In genomic region chr14:33897878-33898535, GRCh38 we compare ENCODE assay signal across 19 cellular contexts. TPM values are rescaled to one million over a fixed set of nuclear protein-coding genes. Genes with fewer than 3 reads are reported as not detected.
A peak's percentile ranks its signal among the peaks of the same experiment; 100 is the strongest.
DNase-seq lines count a peak whose midpoint lies in the region; ATAC-seq, FAIRE-seq and TF ChIP-seq lines count a peak whose summit lies in the region.
"Had no signal": no experiment of that assay in that cellular context is flagged by ENCODE, and none has a peak within 500 bp of the region (broad histone marks: within the 10 kb centered on the region; RNA-seq: fewer than 3 reads in every experiment).

No MANE protein-coding gene starts in this region.

- H3K36me3 ChIP-seq in K562 (ENCODE audit: control insufficient read depth, insufficient read depth, low read length), result no peaks in the 10 kb centered on the region

- TF ChIP-seq CTCF in K562 (IDR thresholded peaks at IDR 0.05 in 2 of 3, conservative IDR thresholded peaks at IDR 0.05 in 1 of 3; ENCODE audit: insufficient read depth in 2 of 3, low read depth in 1 of 3, low read length in 3 of 3) (no peak), omental fat pad (IDR thresholded peaks at IDR 0.05) (no peak)

- in situ Hi-C loops in K562 (cut with MboI), result no loop called here

- H4K20me1 ChIP-seq in K562 (replicated peaks; ENCODE audit: control insufficient read depth, insufficient read depth, low read length), result no peaks in the 10 kb centered on the region

- FAIRE-seq in K562 (lab: Jason Lieb, UNC), result no peak
- FAIRE-seq: A204.1, GM12878 had no signal

- H3K9ac ChIP-seq in K562 (ENCODE audit: insufficient read depth in 1 of 2, low read depth in 2 of 2, low read length in 2 of 2), result no peak overlapping the region

- POLR2A ChIA-PET in K562 (lab: Yijun Ruan, JAX), result interaction anchor here (1.1 kb wide), 1 partner anchor 12 kb away, joined by 3 read pairs; no protein-coding TSS in a partner anchor

- DNase-seq in activated CD4-positive, alpha-beta T cell treated with anti-CD3 and anti-CD28 coated beads, Interleukin-2, amount 10 ng/mL, durations not matched to agents 24 days and 14 days, result peak; percentile 25
- DNase-seq in activated CD4-positive, alpha-beta T cell treated with anti-CD3 and anti-CD28 coated beads, Interleukin-2, amount 50 U/mL, for 1 hour, result no peak
- DNase-seq in NCI-H2029 (lab: John Stamatoyannopoulos, UW) (peak; percentile 84), K562 (ENCODE audit: extremely low read depth in 1 of 4, low spot score in 3 of 4) (no peak), omental fat pad (ENCODE audit: low spot score) (no peak), medulla oblongata (ENCODE audit: extremely low spot score) (no peak), activated T-cell treated with anti-CD3 and anti-CD28 coated beads for 4 hours (no peak)
- DNase-seq in activated T-helper 1 cell treated with anti-CD3 and anti-CD28 coated beads, Interleukin-12 subunit alpha, Interleukin-12 subunit beta, Interleukin-2, Interleukin-4 antibody, amounts not matched to agents 30 ng/mL and 10 ng/mL and 1 ng/mL, durations not matched to agents 14 hours and 24 hours and 36 hours (ENCODE audit: low spot score), result no peak
- DNase-seq: C1 segment of cervical spinal cord; H7; IMR-90; MV-4-11; NCI-H146; NCI-H526; NK-92 treated with Interleukin-12 subunit alpha and Interleukin-12 subunit beta, amount 100 ng/mL, for 24 hours; OCI-M1 had no signal

- no peak for ATAC-seq in K562
- peak; percentile 28 for ATAC-seq in omental fat pad (ENCODE audit: low FRiP score)
- ATAC-seq: GM12878 had no signal

- peaks cover 2% of the 10 kb centered on the region for H3K4me1 Mint-ChIP-seq in activated CD4-positive, alpha-beta T cell treated with anti-CD3 and anti-CD28 coated beads, Interleukin-2, amount 10 ng/mL, durations not matched to agents 24 days and 14 days
- no peaks in the 10 kb centered on the region for H3K4me1 Mint-ChIP-seq in activated T-helper 1 cell treated with anti-CD3 and anti-CD28 coated beads, Interleukin-12 subunit alpha, Interleukin-12 subunit beta, Interleukin-2, Interleukin-4 antibody, amounts not matched to agents 30 ng/mL and 10 ng/mL and 1 ng/mL, durations not matched to agents 14 hours and 24 hours and 36 hours (ENCODE audit: low read depth)

- H3K4me2 ChIP-seq in K562 (ENCODE audit: insufficient read depth, low read length), result no peak overlapping the region

- CTCF ChIA-PET in K562 (lab: Yijun Ruan, JAX; ENCODE audit: low intra/inter-chr PET ratio), result no interaction called here

- no peak for TF ChIP-seq POLR2A in K562 (conservative IDR thresholded peaks at IDR 0.05)

- peaks cover 22% of the 10 kb centered on the region for H3K9me3 Mint-ChIP-seq in activated CD4-positive, alpha-beta T cell treated with anti-CD3 and anti-CD28 coated beads, Interleukin-2, amount 10 ng/mL, durations not matched to agents 24 days and 14 days
- peaks cover 8% of the 10 kb centered on the region for H3K9me3 Mint-ChIP-seq in activated T-helper 1 cell treated with anti-CD3 and anti-CD28 coated beads, Interleukin-12 subunit alpha, Interleukin-12 subunit beta, Interleukin-2, Interleukin-4 antibody, amounts not matched to agents 30 ng/mL and 10 ng/mL and 1 ng/mL, durations not matched to agents 14 hours and 24 hours and 36 hours

- no peak overlapping the region for H2AFZ ChIP-seq in K562 (ENCODE audit: low read depth, low read length)

- H3K9me1 ChIP-seq in K562 (ENCODE audit: control insufficient read depth, insufficient read depth, low read length), result no peaks in the 10 kb centered on the region

- peaks cover 3% of the 10 kb centered on the region for H3K36me3 Mint-ChIP-seq in activated CD4-positive, alpha-beta T cell treated with anti-CD3 and anti-CD28 coated beads, Interleukin-2, amount 10 ng/mL, durations not matched to agents 24 days and 14 days (ENCODE audit: low read depth)
- H3K36me3 Mint-ChIP-seq in activated T-helper 1 cell treated with anti-CD3 and anti-CD28 coated beads, Interleukin-12 subunit alpha, Interleukin-12 subunit beta, Interleukin-2, Interleukin-4 antibody, amounts not matched to agents 30 ng/mL and 10 ng/mL and 1 ng/mL, durations not matched to agents 14 hours and 24 hours and 36 hours (ENCODE audit: low read depth), result no peaks in the 10 kb centered on the region

- no peak for TF ChIP-seq EP300 in K562 (IDR thresholded peaks at IDR 0.05; ENCODE audit: low read length)

- peaks cover 14% of the 10 kb centered on the region for H3K27me3 Mint-ChIP-seq in activated CD4-positive, alpha-beta T cell treated with anti-CD3 and anti-CD28 coated beads, Interleukin-2, amount 10 ng/mL, durations not matched to agents 24 days and 14 days
- H3K27me3 Mint-ChIP-seq in activated T-helper 1 cell treated with anti-CD3 and anti-CD28 coated beads, Interleukin-12 subunit alpha, Interleukin-12 subunit beta, Interleukin-2, Interleukin-4 antibody, amounts not matched to agents 30 ng/mL and 10 ng/mL and 1 ng/mL, durations not matched to agents 14 hours and 24 hours and 36 hours (ENCODE audit: insufficient read depth), result peaks cover 7% of the 10 kb centered on the region

- peaks cover 4% of the 10 kb centered on the region; the same call in 1 of the 2 replicates for H3K9me3 ChIP-seq in K562 (replicated peaks; ENCODE audit: control insufficient read depth, insufficient read depth, low read depth, low read length)

- no peak overlapping the region for H3K27ac ChIP-seq in K562 (ENCODE audit: extremely low read depth, low read depth, low read length)
- H3K27ac ChIP-seq: RWPE1 had no signal

- no peak for TF ChIP-seq RAD21 in K562 (CRISPR knock-in tag; conservative IDR thresholded peaks at IDR 0.05 in 1 of 2, IDR thresholded peaks at IDR 0.05 in 1 of 2)

- no peaks in the 10 kb centered on the region for H3K27me3 ChIP-seq in K562 (ENCODE audit: control insufficient read depth in 2 of 2, insufficient read depth in 2 of 2, low read length in 2 of 2)

- H3K4me3 Mint-ChIP-seq in activated CD4-positive, alpha-beta T cell treated with anti-CD3 and anti-CD28 coated beads, Interleukin-2, amount 10 ng/mL, durations not matched to agents 24 days and 14 days, result no peak overlapping the region
- no peak overlapping the region for H3K4me3 Mint-ChIP-seq in activated T-helper 1 cell treated with anti-CD3 and anti-CD28 coated beads, Interleukin-12 subunit alpha, Interleukin-12 subunit beta, Interleukin-2, Interleukin-4 antibody, amounts not matched to agents 30 ng/mL and 10 ng/mL and 1 ng/mL, durations not matched to agents 14 hours and 24 hours and 36 hours

- 18% methylated on average over 3 of the region's 3 CpGs for WGBS in K562 (ENCODE audit: insufficient coverage, low coverage, missing lambda C conversion rate)

- H3K79me2 ChIP-seq in K562 (ENCODE audit: control insufficient read depth, insufficient read depth, low read length), result no peaks in the 10 kb centered on the region

- BruUV-seq in K562 (replicated peaks; lab: Mats Ljungman, UMichigan), result no TSS peak

- no peak overlapping the region for H3K4me3 ChIP-seq in K562
- H3K4me3 ChIP-seq: GM12878 had no signal

- intact Hi-C loops in activated CD4-positive, alpha-beta T cell treated with anti-CD3 and anti-CD28 coated beads, Interleukin-2, amount 10 ng/mL, durations not matched to agents 24 days and 14 days (cut with micrococcal nuclease), result no loop called here
- intact Hi-C loops in K562 (cut with micrococcal nuclease), result no loop called here
- intact Hi-C loops in activated T-helper 1 cell treated with anti-CD3 and anti-CD28 coated beads, Interleukin-12 subunit alpha, Interleukin-12 subunit beta, Interleukin-2, Interleukin-4 antibody, amounts not matched to agents 30 ng/mL and 10 ng/mL and 1 ng/mL, durations not matched to agents 14 hours and 24 hours and 36 hours (cut with micrococcal nuclease), result no loop called here

- no peak overlapping the region for H3K27ac Mint-ChIP-seq in activated CD4-positive, alpha-beta T cell treated with anti-CD3 and anti-CD28 coated beads, Interleukin-2, amount 10 ng/mL, durations not matched to agents 24 days and 14 days
- no peak overlapping the region for H3K27ac Mint-ChIP-seq in activated T-helper 1 cell treated with anti-CD3 and anti-CD28 coated beads, Interleukin-12 subunit alpha, Interleukin-12 subunit beta, Interleukin-2, Interleukin-4 antibody, amounts not matched to agents 30 ng/mL and 10 ng/mL and 1 ng/mL, durations not matched to agents 14 hours and 24 hours and 36 hours

- H3K4me1 ChIP-seq in K562 (replicated peaks in 1 of 2; ENCODE audit: control insufficient read depth in 2 of 2, insufficient read depth in 2 of 2, low read length in 2 of 2), result peaks cover 5 to 7% of the 10 kb centered on the region in 2 experiments; a peak in 4 of 5 replicates

TF ChIP-seq in K562, 482 proteins besides CTCF, POLR2A, EP300 and RAD21:
- TF ChIP-seq ZNF263 (CRISPR knock-in tag; IDR thresholded peaks at IDR 0.05; ENCODE audit: borderline replicate concordance) (peak; percentile 90), PCBP2 (IDR thresholded peaks at IDR 0.05; ENCODE audit: low read depth, low read length, poor library complexity, severe bottlenecking) (peak; percentile 61), PCBP1 (IDR thresholded peaks at IDR 0.05; ENCODE audit: low read depth, low read length, poor library complexity, severe bottlenecking) (peak; percentile 31), COPS2 (conservative IDR thresholded peaks at IDR 0.05) (no peak)

RNA-seq across cellular contexts. Expression of gene EGLN3, which starts 52.9 kb away (rescaled TPM):
- 17.4 and 17.6 TPM in 2 replicates for total RNA-seq in activated CD4-positive, alpha-beta T cell treated with anti-CD3 and anti-CD28 coated beads, Interleukin-2, amount 10 ng/mL, durations not matched to agents 24 days and 14 days
- total RNA-seq in K562 (2011; cell fraction: chromatin; rRNA removed; ENCODE audit: low replicate concordance), result 57.3 and 84.8 TPM in 2 replicates
- total RNA-seq in K562 (2011; cell fraction: nucleolus; rRNA removed), result 43.2 and 49.0 TPM in 2 replicates
- total RNA-seq in K562 (2011; cell fraction: nucleoplasm; rRNA removed), result 64.0 and 78.9 TPM in 2 replicates
- total RNA-seq in K562 (2014; rRNA removed) (5.8 and 9.4 TPM in 2 replicates), K562 (2014; rRNA removed; fragmentation: Illumina TruSeq; extraction: Trizol) (11.0 and 12.7 TPM in 2 replicates), K562 (2015; rRNA removed; fragmentation: Illumina TruSeq; extraction: Trizol) (3.0 and 3.9 TPM in 2 replicates), K562 (2021) (11.5 and 13.0 TPM in 2 replicates), omental fat pad (10 to 100 TPM in 1 of 4 donors, 1 to 10 TPM in 3; 3.1 to 19.2 (median 4.7) TPM)
- polyA plus RNA-seq in K562 (2011; rRNA removed) (49.5 and 87.6 TPM in 2 replicates), K562 (2014; fragmentation: Illumina TruSeq; extraction: Trizol) (11.4 and 15.0 TPM in 2 replicates), K562 (2014; fragmentation: Nextera tagmentation; extraction: Ambion mirVana) (1 to 10 TPM; 2.5 to 3.0 TPM), K562 (2014; rRNA removed) (5.3 and 6.7 TPM in 2 replicates)
- 23.6 and 30.2 TPM in 2 replicates for polyA plus RNA-seq in K562 (2011; cell fraction: cytosol; rRNA removed)
- polyA plus RNA-seq in K562 (2011; cell fraction: nucleus; rRNA removed), result 40.3 and 50.5 TPM in 2 replicates
- polyA plus RNA-seq in K562 (2012), result 8.2 and 20.2 TPM in 2 replicates
- polyA minus RNA-seq in K562 (2011; rRNA and poly(A)+ RNA removed), result 68.1 and 110 TPM in 2 replicates
- polyA minus RNA-seq in K562 (2011; cell fraction: cytosol; rRNA and poly(A)+ RNA removed), result 30.3 and 62.4 TPM in 2 replicates
- polyA minus RNA-seq in K562 (2011; cell fraction: nucleus; rRNA and poly(A)+ RNA removed), result 57.8 and 58.2 TPM in 2 replicates
- 8.7 and 11.2 TPM in 2 replicates for total RNA-seq in activated T-helper 1 cell treated with anti-CD3 and anti-CD28 coated beads, Interleukin-12 subunit alpha, Interleukin-12 subunit beta, Interleukin-2, Interleukin-4 antibody, amounts not matched to agents 30 ng/mL and 10 ng/mL and 1 ng/mL, durations not matched to agents 14 hours and 24 hours and 36 hours

Comparison
In these comparisons a context has a peak if more than half of its experiments do, and no peak if none do; other contexts are left out.
1. DNase-seq: peak in activated CD4-positive, alpha-beta T cell treated with anti-CD3 and anti-CD28 coated beads, Interleukin-2, amount 10 ng/mL, durations not matched to agents 24 days and 14 days (single experiment) and NCI-H2029 (single experiment); none in activated CD4-positive, alpha-beta T cell treated with anti-CD3 and anti-CD28 coated beads, Interleukin-2, amount 50 U/mL, for 1 hour (single experiment), K562 (0 of 4), omental fat pad (single experiment), activated T-helper 1 cell treated with anti-CD3 and anti-CD28 coated beads, Interleukin-12 subunit alpha, Interleukin-12 subunit beta, Interleukin-2, Interleukin-4 antibody, amounts not matched to agents 30 ng/mL and 10 ng/mL and 1 ng/mL, durations not matched to agents 14 hours and 24 hours and 36 hours (single experiment), medulla oblongata (single experiment) and activated T-cell treated with anti-CD3 and anti-CD28 coated beads for 4 hours (single experiment).